ENCODE assay signal across 8 cellular contexts in genomic region chr20:32652739-32653526, GRCh38. TPM values are rescaled to one million over a fixed set of nuclear protein-coding genes. Genes with fewer than 3 reads are reported as not detected.
DNase-seq lines count a peak whose midpoint lies in the region; FAIRE-seq and TF ChIP-seq lines count a peak whose summit lies in the region.

No MANE protein-coding gene starts in this region.

- TF ChIP-seq CTCF in A673 (conservative IDR thresholded peaks at IDR 0.05; ENCODE audit: low read depth, low read length) (peak; percentile 90), foreskin fibroblast (IDR thresholded peaks at IDR 0.05; ENCODE audit: low read depth, low read length) (peak; percentile 92), testis (IDR thresholded peaks at IDR 0.05) (peak; percentile 91 to 97 (median 96))

- BruUV-seq in A673 (replicated peaks; lab: Mats Ljungman, UMichigan) = no TSS peak

- DNase-seq in A673 (ENCODE audit: low spot score) (peak; percentile 82), GM18507 (ENCODE audit: extremely low spot score, insufficient read length, low read depth) (peak; percentile 78), LoVo (ENCODE audit: low spot score) (peak; percentile 60), SJSA1 (ENCODE audit: low read depth in 1 of 2, low spot score in 2 of 2) (peak; percentile 88), foreskin fibroblast (peak; percentile 69 to 89), occipital lobe (lab: John Stamatoyannopoulos, UW) (peak; percentile 82), testis (peak; percentile 94)
- DNase-seq in activated effector memory CD4-positive, alpha-beta T cell treated with anti-CD3 and anti-CD28 coated beads, Interleukin-2, amount 50 U/mL, for 16 hours = peak; percentile 96

- H3K4me3 ChIP-seq in A673 (ENCODE audit: low read depth, low read length, poor library complexity, severe bottlenecking) (no peak overlapping the region), SJSA1 (no peak overlapping the region), foreskin fibroblast (ENCODE audit: low read depth in 1 of 2, low read length in 2 of 2) (no peak overlapping the region), testis (no peak overlapping the region)

- H3K36me3 ChIP-seq in A673 (ENCODE audit: insufficient read depth, low read length, poor library complexity, severe bottlenecking) (no peaks in the 10 kb centered on the region), SJSA1 (no peaks in the 10 kb centered on the region), testis (ENCODE audit: low read depth, missing control alignments) (no peaks in the 10 kb centered on the region)

- H3K27me3 ChIP-seq in A673 (replicated peaks; ENCODE audit: insufficient read depth, low read depth, low read length, poor library complexity) (no peaks in the 10 kb centered on the region), SJSA1 (replicated peaks) (no peaks in the 10 kb centered on the region), testis (no peaks in the 10 kb centered on the region)

- H3K9me3 ChIP-seq in A673 (ENCODE audit: low read depth, low read length, poor library complexity, severe bottlenecking) (no peaks in the 10 kb centered on the region), SJSA1 (replicated peaks) (no peaks in the 10 kb centered on the region), testis (no peaks in the 10 kb centered on the region)

- WGBS in testis, 2 donors = 10% methylated on average over 2 to 8 of the region's 8 CpGs

- no peak overlapping the region for H3K27ac ChIP-seq in A673 (ENCODE audit: low read depth, low read length, poor library complexity, severe bottlenecking)
- H3K27ac ChIP-seq in SJSA1 = no peak overlapping the region
- H3K27ac ChIP-seq in testis = no peak overlapping the region

- POLR2A ChIA-PET in A673 (lab: Charles Lee; ENCODE audit: low non-redundant PET) = no interaction called here

- peak; percentile 73 for FAIRE-seq in GM18507 (lab: Jason Lieb, UNC)

- H3K4me1 ChIP-seq in A673 (ENCODE audit: insufficient read depth, low read length, poor library complexity, severe bottlenecking) (no peaks in the 10 kb centered on the region), SJSA1 (replicated peaks) (peaks cover 18% of the 10 kb centered on the region), testis (peaks cover 6% of the 10 kb centered on the region)

- no peak for TF ChIP-seq POLR2A in testis (IDR thresholded peaks at IDR 0.05)

- CTCF ChIA-PET in A673 (lab: Charles Lee) = interaction anchor here (0.5 to 1.6 kb wide), 4 partner anchors 20 to 639 kb away, joined by 3 to 20 read pairs (median 6); no protein-coding TSS in a partner anchor

- intact Hi-C loops in A673 (cut with micrococcal nuclease; ENCODE audit: unreplicated experiment) (loop anchor here (1.0 to 10.0 kb wide), 3 partner anchors 132 to 828 kb away; no protein-coding TSS in a partner anchor), testis (cut with DNase I; ENCODE audit: low total_unique reads) (loop anchor here (5.0 kb wide), 1 partner anchor 131 kb away; no protein-coding TSS in a partner anchor)

RNA-seq across cellular contexts. Expression of gene C20orf203, which starts 20.8 kb away (rescaled TPM):
- total RNA-seq in A673 (2021) (not detected in 2 replicates), occipital lobe (0.47 TPM), testis (under 1 TPM; 0.47 to 0.74 TPM)
- total RNA-seq in SJSA1 (2014; rRNA removed; shearing (Covaris generic)) = not detected in 2 replicates
- polyA plus RNA-seq in testis (ENCODE audit: insufficient read depth, low read depth, low replicate concordance) = 0.16 TPM
